Comparison of ENCODE assay signal across 35 cellular contexts in genomic region chr1:112530832-112531231, GRCh38. TPM values are rescaled to one million over a fixed set of nuclear protein-coding genes. Genes with fewer than 3 reads are reported as not detected.
"Had no signal": no experiment of that assay in that cellular context is flagged by ENCODE, and none has a peak within 500 bp of the region (broad histone marks: within the 10 kb centered on the region; RNA-seq: fewer than 3 reads in every experiment).

No MANE protein-coding gene starts in this region.

- H3K4me3 ChIP-seq: adrenal gland, body of pancreas, coronary artery, dorsolateral prefrontal cortex had no signal

- H3K9me3 Mint-ChIP-seq: activated CD4-positive, alpha-beta memory T cell treated with anti-CD3 and anti-CD28 coated beads for 36 hours; activated CD4-positive, alpha-beta T cell treated with anti-CD3 and anti-CD28 coated beads, Interleukin-2, amount 10 ng/mL, durations not matched to agents 24 days and 14 days; activated naive CD4-positive, alpha-beta T cell treated with anti-CD3 and anti-CD28 coated beads for 36 hours; activated naive CD4-positive, alpha-beta T cell treated with anti-CD3 and anti-CD28 coated beads, Interleukin-2, amount 50 U/mL, for 24 hours; activated naive CD8-positive, alpha-beta T cell treated with anti-CD3 and anti-CD28 coated beads for 36 hours; activated naive CD8-positive, alpha-beta T cell treated with anti-CD3 and anti-CD28 coated beads, Interleukin-2, amount 50 U/mL, for 24 hours; activated T-helper 1 cell treated with anti-CD3 and anti-CD28 coated beads, Interleukin-12 subunit alpha, Interleukin-12 subunit beta, Interleukin-2, Interleukin-4 antibody, amounts not matched to agents 30 ng/mL and 10 ng/mL and 1 ng/mL, durations not matched to agents 14 hours and 24 hours and 36 hours; activated T-helper 2 cell treated with anti-CD3 and anti-CD28 coated beads, Interferon-gamma antibody, Interleukin-2, Interleukin-4, amounts not matched to agents 10 μg/mL and 5 μg/mL and 100 μg/mL, durations not matched to agents 14 hours and 24 hours and 36 hours; dendritic cell treated with granulocyte-macrophage colony-stimulating factor and Interleukin-4, amounts not matched to agents 40 ng/mL and 50 ng/mL, for 4 days; endodermal cell; T-helper 2 cell treated with Interferon-gamma antibody and Interleukin-4, amounts not matched to agents 5 μg/mL and 100 μg/mL, for 36 hours had no signal

- H3K9me3 ChIP-seq: adrenal gland, body of pancreas had no signal

- H3K36me3 Mint-ChIP-seq: activated CD8-positive, alpha-beta memory T cell treated with anti-CD3 and anti-CD28 coated beads, Interleukin-2, amount 10 ng/mL, durations not matched to agents 7 days and 5 days; activated naive CD8-positive, alpha-beta T cell treated with anti-CD3 and anti-CD28 coated beads for 36 hours had no signal

- H3K4me3 Mint-ChIP-seq: activated CD4-positive, alpha-beta memory T cell treated with anti-CD3 and anti-CD28 coated beads for 36 hours; activated CD4-positive, alpha-beta T cell treated with anti-CD3 and anti-CD28 coated beads for 36 hours; activated CD4-positive, alpha-beta T cell treated with anti-CD3 and anti-CD28 coated beads, Interleukin-2, amount 10 ng/mL, durations not matched to agents 24 days and 14 days; activated CD8-positive, alpha-beta memory T cell treated with anti-CD3 and anti-CD28 coated beads, Interleukin-2, amount 10 ng/mL, durations not matched to agents 7 days and 5 days; activated CD8-positive, alpha-beta T cell treated with anti-CD3 and anti-CD28 coated beads, Interleukin-2, amount 10 ng/mL, durations not matched to agents 7 days and 5 days; activated naive CD4-positive, alpha-beta T cell treated with anti-CD3 and anti-CD28 coated beads for 36 hours; activated naive CD4-positive, alpha-beta T cell treated with anti-CD3 and anti-CD28 coated beads, Interleukin-2, amount 50 U/mL, for 24 hours; activated naive CD8-positive, alpha-beta T cell treated with anti-CD3 and anti-CD28 coated beads for 36 hours; activated naive CD8-positive, alpha-beta T cell treated with anti-CD3 and anti-CD28 coated beads, Interleukin-2, amount 50 U/mL, for 24 hours; activated T-helper 1 cell treated with anti-CD3 and anti-CD28 coated beads, Interleukin-12 subunit alpha, Interleukin-12 subunit beta, Interleukin-2, Interleukin-4 antibody, amounts not matched to agents 30 ng/mL and 10 ng/mL and 1 ng/mL, durations not matched to agents 14 hours and 24 hours and 36 hours; dendritic cell treated with granulocyte-macrophage colony-stimulating factor and Interleukin-4, amounts not matched to agents 40 ng/mL and 50 ng/mL, for 4 days; endodermal cell; T-helper 17 cell; T-helper 2 cell treated with Interferon-gamma antibody and Interleukin-4, amounts not matched to agents 5 μg/mL and 100 μg/mL, for 36 hours had no signal

- H3K27me3 ChIP-seq: adrenal gland, body of pancreas, dorsolateral prefrontal cortex had no signal

- H3K27ac ChIP-seq: adrenal gland, body of pancreas, coronary artery, dorsolateral prefrontal cortex had no signal

- ATAC-seq: activated CD4-positive, alpha-beta T cell treated with anti-CD3 and anti-CD28 coated beads for 36 hours; activated CD8-positive, alpha-beta memory T cell treated with anti-CD3 and anti-CD28 coated beads, Interleukin-2, amount 10 ng/mL, durations not matched to agents 7 days and 5 days; activated CD8-positive, alpha-beta T cell treated with anti-CD3 and anti-CD28 coated beads, Interleukin-2, amount 10 ng/mL, durations not matched to agents 7 days and 5 days; activated naive CD8-positive, alpha-beta T cell treated with anti-CD3 and anti-CD28 coated beads, Interleukin-2, amount 50 U/mL, for 24 hours; body of pancreas; esophagus mucosa; T-helper 17 cell had no signal

- DNase-seq: activated CD4-positive, alpha-beta memory T cell treated with anti-CD3 and anti-CD28 coated beads for 36 hours; activated CD4-positive, alpha-beta T cell treated with anti-CD3 and anti-CD28 coated beads for 36 hours; activated CD4-positive, alpha-beta T cell treated with anti-CD3 and anti-CD28 coated beads, Interleukin-2, amount 10 ng/mL, durations not matched to agents 24 days and 14 days; activated CD4-positive, CD25-positive, alpha-beta regulatory T cell; activated CD4-positive, CD25-positive, alpha-beta regulatory T cell treated with anti-CD3 and anti-CD28 coated beads, Interleukin-2, amount 50 U/mL, for 72 hours; activated CD8-positive, alpha-beta memory T cell treated with anti-CD3 and anti-CD28 coated beads, Interleukin-2, amount 10 ng/mL, durations not matched to agents 7 days and 5 days; activated CD8-positive, alpha-beta memory T cell treated with anti-CD3 and anti-CD28 coated beads, Interleukin-2, amount 50 U/mL, for 4 hours; activated CD8-positive, alpha-beta T cell treated with anti-CD3 and anti-CD28 coated beads, Interleukin-2, amount 10 ng/mL, durations not matched to agents 7 days and 5 days; activated effector memory CD4-positive, alpha-beta T cell treated with anti-CD3 and anti-CD28 coated beads, Interleukin-2, amount 50 U/mL, for 16 hours; activated naive CD4-positive, alpha-beta T cell treated with anti-CD3 and anti-CD28 coated beads for 36 hours; activated naive CD8-positive, alpha-beta T cell treated with anti-CD3 and anti-CD28 coated beads for 36 hours; activated naive CD8-positive, alpha-beta T cell treated with anti-CD3 and anti-CD28 coated beads, Interleukin-2, amount 50 U/mL, for 24 hours; activated T-cell treated with anti-CD3 and anti-CD28 coated beads, Interleukin-2, amount 50 U/mL, for 1 hour; activated T-cell treated with anti-CD3 and anti-CD28 coated beads, Interleukin-2, amount 50 U/mL, for 48 hours; adrenal gland; amygdala; aorta; body of pancreas; central memory CD4-positive, alpha-beta T cell; cerebellar nuclear complex; dorsolateral prefrontal cortex; effector memory CD4-positive, alpha-beta T cell; endodermal cell; foreskin fibroblast; T-helper 1 cell; T-helper 17 cell; T1000 had no signal

- H3K27ac Mint-ChIP-seq: activated CD4-positive, alpha-beta memory T cell treated with anti-CD3 and anti-CD28 coated beads for 36 hours; activated CD4-positive, alpha-beta T cell treated with anti-CD3 and anti-CD28 coated beads for 36 hours; activated CD4-positive, alpha-beta T cell treated with anti-CD3 and anti-CD28 coated beads, Interleukin-2, amount 10 ng/mL, durations not matched to agents 24 days and 14 days; activated CD8-positive, alpha-beta memory T cell treated with anti-CD3 and anti-CD28 coated beads, Interleukin-2, amount 10 ng/mL, durations not matched to agents 7 days and 5 days; activated CD8-positive, alpha-beta T cell treated with anti-CD3 and anti-CD28 coated beads, Interleukin-2, amount 10 ng/mL, durations not matched to agents 7 days and 5 days; activated naive CD4-positive, alpha-beta T cell treated with anti-CD3 and anti-CD28 coated beads for 36 hours; activated naive CD4-positive, alpha-beta T cell treated with anti-CD3 and anti-CD28 coated beads, Interleukin-2, amount 50 U/mL, for 24 hours; activated naive CD8-positive, alpha-beta T cell treated with anti-CD3 and anti-CD28 coated beads for 36 hours; activated naive CD8-positive, alpha-beta T cell treated with anti-CD3 and anti-CD28 coated beads, Interleukin-2, amount 50 U/mL, for 24 hours; activated T-helper 1 cell treated with anti-CD3 and anti-CD28 coated beads, Interleukin-12 subunit alpha, Interleukin-12 subunit beta, Interleukin-2, Interleukin-4 antibody, amounts not matched to agents 30 ng/mL and 10 ng/mL and 1 ng/mL, durations not matched to agents 14 hours and 24 hours and 36 hours; activated T-helper 2 cell treated with anti-CD3 and anti-CD28 coated beads, Interferon-gamma antibody, Interleukin-2, Interleukin-4, amounts not matched to agents 10 μg/mL and 5 μg/mL and 100 μg/mL, durations not matched to agents 14 hours and 24 hours and 36 hours; dendritic cell treated with granulocyte-macrophage colony-stimulating factor and Interleukin-4, amounts not matched to agents 40 ng/mL and 50 ng/mL, for 4 days; endodermal cell; T-helper 17 cell; T-helper 2 cell treated with Interferon-gamma antibody and Interleukin-4, amounts not matched to agents 5 μg/mL and 100 μg/mL, for 36 hours had no signal

- H3K4me1 Mint-ChIP-seq: activated CD4-positive, alpha-beta T cell treated with anti-CD3 and anti-CD28 coated beads for 36 hours; activated CD4-positive, alpha-beta T cell treated with anti-CD3 and anti-CD28 coated beads, Interleukin-2, amount 10 ng/mL, durations not matched to agents 24 days and 14 days; activated CD8-positive, alpha-beta memory T cell treated with anti-CD3 and anti-CD28 coated beads, Interleukin-2, amount 10 ng/mL, durations not matched to agents 7 days and 5 days; activated naive CD4-positive, alpha-beta T cell treated with anti-CD3 and anti-CD28 coated beads, Interleukin-2, amount 50 U/mL, for 24 hours; activated naive CD8-positive, alpha-beta T cell treated with anti-CD3 and anti-CD28 coated beads for 36 hours; activated naive CD8-positive, alpha-beta T cell treated with anti-CD3 and anti-CD28 coated beads, Interleukin-2, amount 50 U/mL, for 24 hours; T-helper 17 cell had no signal

- H3K27me3 Mint-ChIP-seq: activated CD4-positive, alpha-beta memory T cell treated with anti-CD3 and anti-CD28 coated beads for 36 hours; activated CD4-positive, alpha-beta T cell treated with anti-CD3 and anti-CD28 coated beads for 36 hours; activated CD4-positive, alpha-beta T cell treated with anti-CD3 and anti-CD28 coated beads, Interleukin-2, amount 10 ng/mL, durations not matched to agents 24 days and 14 days; activated CD8-positive, alpha-beta memory T cell treated with anti-CD3 and anti-CD28 coated beads, Interleukin-2, amount 10 ng/mL, durations not matched to agents 7 days and 5 days; activated naive CD4-positive, alpha-beta T cell treated with anti-CD3 and anti-CD28 coated beads, Interleukin-2, amount 50 U/mL, for 24 hours; activated naive CD8-positive, alpha-beta T cell treated with anti-CD3 and anti-CD28 coated beads for 36 hours; activated naive CD8-positive, alpha-beta T cell treated with anti-CD3 and anti-CD28 coated beads, Interleukin-2, amount 50 U/mL, for 24 hours; dendritic cell treated with granulocyte-macrophage colony-stimulating factor and Interleukin-4, amounts not matched to agents 40 ng/mL and 50 ng/mL, for 4 days; T-helper 17 cell had no signal

RNA-seq across cellular contexts. Expression of gene WNT2B, which starts 22.1 kb away (rescaled TPM):
- total RNA-seq: activated CD4-positive, alpha-beta T cell treated with anti-CD3 and anti-CD28 coated beads, Interleukin-2, amount 10 ng/mL, durations not matched to agents 24 days and 14 days; activated CD8-positive, alpha-beta memory T cell treated with anti-CD3 and anti-CD28 coated beads for 36 hours; activated CD8-positive, alpha-beta T cell treated with anti-CD3 and anti-CD28 coated beads, Interleukin-2, amount 10 ng/mL, durations not matched to agents 7 days and 5 days; activated naive CD8-positive, alpha-beta T cell treated with anti-CD3 and anti-CD28 coated beads for 36 hours had no signal
